13 cellular contexts compared by ENCODE assay signal in genomic region chr14:105767315-105767714, GRCh38.
"Had no signal": no experiment of that assay in that cellular context is flagged by ENCODE, and none has a peak within 500 bp of the region (broad histone marks: within the 10 kb centered on the region; RNA-seq: fewer than 3 reads in every experiment).

No MANE protein-coding gene starts in this region.

- DNase-seq: activated CD4-positive, alpha-beta T cell treated with anti-CD3 and anti-CD28 coated beads, Interleukin-2, amount 50 U/mL, for 48 hours; activated naive CD8-positive, alpha-beta T cell treated with anti-CD3 and anti-CD28 coated beads, Interleukin-2, amount 10 ng/mL, durations not matched to agents 7 days and 5 days; activated T-cell treated with anti-CD3 and anti-CD28 coated beads, Interleukin-2, amount 50 U/mL, for 1 hour; anterior cingulate cortex; mammary epithelial cell; naive thymus-derived CD8-positive, alpha-beta T cell; retina; stimulated activated CD4-positive, alpha-beta T cell treated with anti-CD3 and anti-CD28 coated beads, Interleukin-15, amount 100 ng/mL, for 24 hours; stimulated activated CD4-positive, alpha-beta T cell treated with anti-CD3 and anti-CD28 coated beads, Interleukin-4, amount 100 ng/mL, for 24 hours; stomach; T-helper 9 cell; testis had no signal

- H3K4me3 ChIP-seq: stomach, testis had no signal

- ATAC-seq: left lobe of liver; naive thymus-derived CD8-positive, alpha-beta T cell had no signal

- H3K4me1 ChIP-seq: stomach, testis had no signal

- H3K9me3 ChIP-seq: stomach, testis had no signal

- H3K27me3 ChIP-seq: stomach, testis had no signal

- H3K36me3 ChIP-seq: stomach had no signal

- H3K27ac ChIP-seq: stomach, testis had no signal
